Comparison of ENCODE assay signal across 15 cellular contexts in genomic region chr19:29293736-29294342, GRCh38.
"Had no signal": no experiment of that assay in that cellular context is flagged by ENCODE, and none has a peak within 500 bp of the region (broad histone marks: within the 10 kb centered on the region; RNA-seq: fewer than 3 reads in every experiment).

No MANE protein-coding gene starts in this region.

- H3K36me3 Mint-ChIP-seq: activated naive CD8-positive, alpha-beta T cell; T-cell had no signal

- H3K4me3 ChIP-seq: breast epithelium, esophagus squamous epithelium, ovary had no signal

- H3K27ac ChIP-seq: breast epithelium, esophagus squamous epithelium, ovary had no signal

- H3K27ac Mint-ChIP-seq: activated naive CD8-positive, alpha-beta T cell; T-cell had no signal

- H3K9me3 Mint-ChIP-seq: activated T-helper 2 cell treated with anti-CD3 and anti-CD28 coated beads, Interferon-gamma antibody, Interleukin-2, Interleukin-4, amounts not matched to agents 10 μg/mL and 5 μg/mL and 100 μg/mL, durations not matched to agents 14 hours and 24 hours and 36 hours; nephron progenitor cell; T-cell had no signal

- DNase-seq: activated CD4-positive, alpha-beta T cell treated with anti-CD3 and anti-CD28 coated beads for 1 hour; activated T-cell treated with anti-CD3 and anti-CD28 coated beads for 4 hours; aorta; esophagus squamous epithelium; foreskin fibroblast; mammary epithelial cell; nephron progenitor cell; stimulated activated CD4-positive, alpha-beta T cell treated with anti-CD3 and anti-CD28 coated beads, Interleukin-4, amount 100 ng/mL, for 1 hour; T1000 had no signal

- H3K27me3 ChIP-seq: esophagus squamous epithelium, ovary had no signal

- H3K36me3 ChIP-seq: breast epithelium, esophagus squamous epithelium, ovary had no signal

- H3K9me3 ChIP-seq: breast epithelium, esophagus squamous epithelium, ovary had no signal

- H3K4me3 Mint-ChIP-seq: activated naive CD8-positive, alpha-beta T cell; nephron progenitor cell; T-cell had no signal

- H3K4me1 ChIP-seq: breast epithelium, esophagus squamous epithelium had no signal

- ATAC-seq: left lobe of liver, T-cell had no signal
